In genomic region chr11:35030716-35031213, GRCh38 we compare ENCODE assay signal across 8 cellular contexts.
DNase-seq lines count a peak whose midpoint lies in the region; ATAC-seq and TF ChIP-seq lines count a peak whose summit lies in the region.

No MANE protein-coding gene starts in this region.

- TF ChIP-seq CTCF in NB4 (IDR thresholded peaks at IDR 0.05; ENCODE audit: low read depth, low read length) = no peak
- no peak for TF ChIP-seq CTCF in right atrium auricular region (IDR thresholded peaks at IDR 0.05)
- no peak for TF ChIP-seq CTCF in upper lobe of right lung (IDR thresholded peaks at IDR 0.05)

- peak overlapping the region; percentile 10 for H3K27ac ChIP-seq in CD8-positive, alpha-beta memory T cell (ENCODE audit: low read depth, low read length)
- H3K27ac ChIP-seq in right atrium auricular region = peak overlapping the region; percentile 36 to 65
- H3K27ac ChIP-seq in upper lobe of right lung = no peak overlapping the region

- CTCF ChIA-PET in CD8-positive, alpha-beta memory T cell (lab: Charles Lee) = no interaction called here

- DNase-seq in CD8-positive, alpha-beta memory T cell = peak in 2 of 5 donors; percentile 31 to 63
- DNase-seq in NB4 (ENCODE audit: low read depth) (peak; percentile 87), right atrium auricular region (ENCODE audit: low spot score) (peak; percentile 83), upper lobe of right lung (no peak), NCI-H1092 treated with DMSO at 0.1 percent for 48 hours (lab: John Stamatoyannopoulos, UW) (no peak), GF-D8 (lab: John Stamatoyannopoulos, UW) (no peak)
- DNase-seq in central memory CD4-positive, alpha-beta T cell = no peak

- no peaks in the 10 kb centered on the region for H3K36me3 ChIP-seq in CD8-positive, alpha-beta memory T cell (ENCODE audit: insufficient read depth, low read length)
- no peaks in the 10 kb centered on the region for H3K36me3 ChIP-seq in right atrium auricular region
- H3K36me3 ChIP-seq in upper lobe of right lung = no peaks in the 10 kb centered on the region

- H3K36me3 Mint-ChIP-seq in CD8-positive, alpha-beta memory T cell = peaks cover 0 to 19% (median 3%) of the 10 kb centered on the region in 3 donors
- H3K36me3 Mint-ChIP-seq in activated T-helper 17 cell treated with anti-CD3 and anti-CD28 coated beads, Interleukin-2, amount 50 U/mL, for 72 hours (ENCODE audit: low read depth) = no peaks in the 10 kb centered on the region

- peaks cover 0 to 1% (median 0%) of the 10 kb centered on the region in 5 donors for H3K9me3 Mint-ChIP-seq in CD8-positive, alpha-beta memory T cell
- H3K9me3 Mint-ChIP-seq in activated T-helper 17 cell treated with anti-CD3 and anti-CD28 coated beads, Interleukin-2, amount 50 U/mL, for 72 hours = peaks cover 5% of the 10 kb centered on the region

- H3K27me3 Mint-ChIP-seq in CD8-positive, alpha-beta memory T cell = no peaks in the 10 kb centered on the region
- H3K27me3 Mint-ChIP-seq in activated T-helper 17 cell treated with anti-CD3 and anti-CD28 coated beads, Interleukin-2, amount 50 U/mL, for 72 hours = no peaks in the 10 kb centered on the region

- POLR2A ChIA-PET in CD8-positive, alpha-beta memory T cell (lab: Charles Lee) = interaction anchor here (0.7 kb wide), 1 partner anchor 108 kb away, joined by 7 read pairs; no protein-coding TSS in a partner anchor

- intact Hi-C loops in upper lobe of right lung (cut with DNase I) = no loop called here

- H3K27ac Mint-ChIP-seq in CD8-positive, alpha-beta memory T cell = peak overlapping the region; percentile 35 to 95 (median 92)
- peak overlapping the region; percentile 85 for H3K27ac Mint-ChIP-seq in activated T-helper 17 cell treated with anti-CD3 and anti-CD28 coated beads, Interleukin-2, amount 50 U/mL, for 72 hours

- H3K4me1 ChIP-seq in CD8-positive, alpha-beta memory T cell (ENCODE audit: insufficient read depth, low read length) = peaks cover 28% of the 10 kb centered on the region
- H3K4me1 ChIP-seq in right atrium auricular region (peaks cover 0 to 12% of the 10 kb centered on the region in 2 donors), upper lobe of right lung (peaks cover 9% of the 10 kb centered on the region)

- peaks cover 30 to 50% (median 44%) of the 10 kb centered on the region in 3 donors for H3K4me1 Mint-ChIP-seq in CD8-positive, alpha-beta memory T cell
- H3K4me1 Mint-ChIP-seq in activated T-helper 17 cell treated with anti-CD3 and anti-CD28 coated beads, Interleukin-2, amount 50 U/mL, for 72 hours = peaks cover 42% of the 10 kb centered on the region

- no peaks in the 10 kb centered on the region for H3K9me3 ChIP-seq in CD8-positive, alpha-beta memory T cell (ENCODE audit: low read length)
- H3K9me3 ChIP-seq in right atrium auricular region (no peaks in the 10 kb centered on the region), upper lobe of right lung (no peaks in the 10 kb centered on the region)

- H3K4me3 ChIP-seq in CD8-positive, alpha-beta memory T cell (ENCODE audit: low read length) = no peak overlapping the region
- H3K4me3 ChIP-seq in NB4 (ENCODE audit: low read depth, low read length) (no peak overlapping the region), right atrium auricular region (no peak overlapping the region), upper lobe of right lung (no peak overlapping the region)

- no peak for TF ChIP-seq POLR2A in NB4 (IDR thresholded peaks at IDR 0.05; ENCODE audit: extremely low read depth, insufficient read length)

- ATAC-seq in activated T-helper 17 cell treated with anti-CD3 and anti-CD28 coated beads, Interleukin-2, amount 50 U/mL, for 72 hours (replicated peaks) = peak; percentile 86
- peak; percentile 66 for ATAC-seq in upper lobe of right lung

- H3K27me3 ChIP-seq in CD8-positive, alpha-beta memory T cell (ENCODE audit: insufficient read depth, low read length, poor library complexity, severe bottlenecking) = no peaks in the 10 kb centered on the region
- H3K27me3 ChIP-seq in right atrium auricular region (no peaks in the 10 kb centered on the region), upper lobe of right lung (no peaks in the 10 kb centered on the region)

- H3K4me3 Mint-ChIP-seq in CD8-positive, alpha-beta memory T cell = peak overlapping the region; percentile 3 to 83 (median 70)
- peak overlapping the region; percentile 67 for H3K4me3 Mint-ChIP-seq in activated T-helper 17 cell treated with anti-CD3 and anti-CD28 coated beads, Interleukin-2, amount 50 U/mL, for 72 hours

Comparison
In these comparisons a context has a peak if more than half of its experiments do, and no peak if none do; other contexts are left out.
1. DNase-seq: peak in NB4 (single experiment) and right atrium auricular region (single experiment); none in upper lobe of right lung (single experiment), NCI-H1092 treated with DMSO at 0.1 percent for 48 hours (single experiment), central memory CD4-positive, alpha-beta T cell (single experiment) and GF-D8 (single experiment).